ENCODE assay signal across 8 cellular contexts in the genomic region with DNA sequence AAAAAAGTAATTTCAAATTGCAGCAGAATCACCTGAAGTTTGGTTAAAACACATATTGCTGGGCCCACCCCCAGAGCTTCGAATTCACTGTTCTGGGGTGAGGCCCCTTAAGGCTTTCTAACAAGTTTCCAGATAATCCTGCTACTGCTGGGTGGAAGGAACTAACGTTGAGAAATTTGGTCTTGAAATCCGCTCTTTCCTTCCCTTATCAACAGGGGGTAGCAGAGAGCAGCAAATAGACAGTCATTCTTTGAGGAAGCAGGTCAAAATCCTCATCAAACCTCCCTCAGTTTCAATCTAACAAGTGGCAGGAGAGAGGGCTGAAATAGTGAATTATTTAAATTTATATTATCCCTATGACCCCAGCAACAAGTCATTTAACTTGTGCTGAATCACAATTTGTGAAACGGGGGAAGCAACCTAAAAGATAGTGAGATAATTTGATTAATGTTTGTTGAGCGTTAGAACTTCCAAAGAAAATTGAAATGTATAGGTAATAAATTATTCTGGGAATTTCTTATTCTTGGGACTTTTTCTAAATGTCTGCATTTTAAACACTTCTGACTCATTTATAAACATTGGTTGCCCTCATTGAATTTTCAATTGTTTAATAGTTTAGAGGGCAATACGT. TPM values are rescaled to one million over a fixed set of nuclear protein-coding genes. Genes with fewer than 3 reads are reported as not detected.
DNase-seq lines count a peak whose midpoint lies in the region; ATAC-seq and TF ChIP-seq lines count a peak whose summit lies in the region.

No MANE protein-coding gene starts in this region.

- H3K4me3 Mint-ChIP-seq in HFFc6 (no peak overlapping the region), WTC11 (no peak overlapping the region)

- CTCF ChIA-PET in WTC11 (lab: Charles Lee) = interaction anchor here (0.7 to 1.4 kb wide), 3 partner anchors 31 to 89 kb away, joined by 3 read pairs; partner anchors contain the start of gene GPNMB

- peaks cover 11% of the 10 kb centered on the region for H3K4me1 Mint-ChIP-seq in HFFc6 (ENCODE audit: low read depth)
- H3K4me1 Mint-ChIP-seq in WTC11 = peaks cover 4% of the 10 kb centered on the region

- no peaks in the 10 kb centered on the region for H3K9me3 Mint-ChIP-seq in HFFc6
- no peaks in the 10 kb centered on the region for H3K9me3 Mint-ChIP-seq in WTC11

- ATAC-seq in WTC11 = peak; percentile 46

- DNase-seq in NCI-H510A treated with DMSO at 0.1 percent for 48 hours (lab: John Stamatoyannopoulos, UW) = peak; percentile 69
- DNase-seq in NCI-H510A (lab: John Stamatoyannopoulos, UW) = no peak
- DNase-seq in HFFc6 = peak; percentile 63
- DNase-seq in NCI-H2227 (lab: John Stamatoyannopoulos, UW; ENCODE audit: unreplicated experiment) = peak; percentile 64
- DNase-seq in WTC11 (ENCODE audit: low spot score) = no peak
- DNase-seq in glomerular endothelial cell (ENCODE audit: extremely low read depth, low read depth, low spot score) = peak; percentile 52
- peak; percentile 35 for DNase-seq in pulmonary artery endothelial cell (ENCODE audit: low read depth, low spot score)
- DNase-seq in activated CD4-positive, CD25-positive, alpha-beta regulatory T cell treated with anti-CD3 and anti-CD28 coated beads, Interleukin-2, amount 50 U/mL, for 72 hours = no peak

- POLR2A ChIA-PET in WTC11 (lab: Charles Lee) = interaction anchor here (0.7 kb wide), 1 partner anchor 43 kb away, joined by 4 read pairs; no protein-coding TSS in a partner anchor

- H3K36me3 Mint-ChIP-seq in HFFc6 (ENCODE audit: low read depth) (no peaks in the 10 kb centered on the region), WTC11 (no peaks in the 10 kb centered on the region)

- H3K27me3 Mint-ChIP-seq in HFFc6 (ENCODE audit: insufficient read depth) (no peaks in the 10 kb centered on the region), WTC11 (ENCODE audit: low read depth) (no peaks in the 10 kb centered on the region)

- H3K27ac Mint-ChIP-seq in HFFc6 = no peak overlapping the region
- no peak overlapping the region for H3K27ac Mint-ChIP-seq in WTC11

- TF ChIP-seq CTCF in HFFc6 (IDR thresholded peaks at IDR 0.05) (peak; percentile 85), WTC11 (IDR thresholded peaks at IDR 0.05) (peak; percentile 48; the same call in 1 of the 2 replicates)

TF ChIP-seq in WTC11, 78 proteins besides CTCF, POLR2A, EP300 and RAD21 (continues in another document):
- TF ChIP-seq, protein P1, sequence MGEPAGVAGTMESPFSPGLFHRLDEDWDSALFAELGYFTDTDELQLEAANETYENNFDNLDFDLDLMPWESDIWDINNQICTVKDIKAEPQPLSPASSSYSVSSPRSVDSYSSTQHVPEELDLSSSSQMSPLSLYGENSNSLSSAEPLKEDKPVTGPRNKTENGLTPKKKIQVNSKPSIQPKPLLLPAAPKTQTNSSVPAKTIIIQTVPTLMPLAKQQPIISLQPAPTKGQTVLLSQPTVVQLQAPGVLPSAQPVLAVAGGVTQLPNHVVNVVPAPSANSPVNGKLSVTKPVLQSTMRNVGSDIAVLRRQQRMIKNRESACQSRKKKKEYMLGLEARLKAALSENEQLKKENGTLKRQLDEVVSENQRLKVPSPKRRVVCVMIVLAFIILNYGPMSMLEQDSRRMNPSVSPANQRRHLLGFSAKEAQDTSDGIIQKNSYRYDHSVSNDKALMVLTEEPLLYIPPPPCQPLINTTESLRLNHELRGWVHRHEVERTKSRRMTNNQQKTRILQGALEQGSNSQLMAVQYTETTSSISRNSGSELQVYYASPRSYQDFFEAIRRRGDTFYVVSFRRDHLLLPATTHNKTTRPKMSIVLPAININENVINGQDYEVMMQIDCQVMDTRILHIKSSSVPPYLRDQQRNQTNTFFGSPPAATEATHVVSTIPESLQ (CRISPR knock-in tag; IDR thresholded peaks at IDR 0.05) = no peak
- no peak for TF ChIP-seq NR2C2 (CRISPR knock-in tag; IDR thresholded peaks at IDR 0.05)
- no peak for TF ChIP-seq ARID4B (CRISPR knock-in tag; IDR thresholded peaks at IDR 0.05; ENCODE audit: borderline replicate concordance)
- no peak for TF ChIP-seq ZNF317 (CRISPR knock-in tag; IDR thresholded peaks at IDR 0.05; ENCODE audit: borderline replicate concordance, low read depth)
- TF ChIP-seq ZNF423 (CRISPR knock-in tag; IDR thresholded peaks at IDR 0.05) = no peak
- TF ChIP-seq TEAD1 (CRISPR knock-in tag; IDR thresholded peaks at IDR 0.05) = no peak
- no peak for TF ChIP-seq PRRX2 (CRISPR knock-in tag; IDR thresholded peaks at IDR 0.05)
- TF ChIP-seq E2F4 (CRISPR knock-in tag; IDR thresholded peaks at IDR 0.05; ENCODE audit: borderline replicate concordance, low read depth) = no peak
- no peak for TF ChIP-seq IRF2 (CRISPR knock-in tag; IDR thresholded peaks at IDR 0.05; ENCODE audit: borderline replicate concordance, low read depth)
- TF ChIP-seq NR3C1 (CRISPR knock-in tag; conservative IDR thresholded peaks at IDR 0.05; ENCODE audit: low read depth) = no peak
- TF ChIP-seq, protein P2, sequence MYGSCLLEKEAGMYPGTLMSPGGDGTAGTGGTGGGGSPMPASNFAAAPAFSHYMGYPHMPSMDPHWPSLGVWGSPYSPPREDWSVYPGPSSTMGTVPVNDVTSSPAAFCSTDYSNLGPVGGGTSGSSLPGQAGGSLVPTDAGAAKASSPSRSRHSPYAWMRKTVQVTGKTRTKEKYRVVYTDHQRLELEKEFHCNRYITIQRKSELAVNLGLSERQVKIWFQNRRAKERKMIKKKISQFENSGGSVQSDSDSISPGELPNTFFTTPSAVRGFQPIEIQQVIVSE (CRISPR knock-in tag; IDR thresholded peaks at IDR 0.05; ENCODE audit: borderline replicate concordance) = no peak
- TF ChIP-seq NR1H2 (CRISPR knock-in tag; IDR thresholded peaks at IDR 0.05) = no peak

RNA-seq across cellular contexts. Expression of gene MALSU1, which starts 21.7 kb away (rescaled TPM):
- 10 to 100 TPM; 74.3 to 87.8 (median 79.6) TPM for total RNA-seq in HFFc6 (2021; fragmentation: NEBNext Ultra II Directional; extraction: Animal tissue kit (Norgen Biotek cat#: 25700))
- 75.2 to 81.5 TPM (median 81.4 TPM) in 3 replicates for total RNA-seq in WTC11 (2021)
- total RNA-seq in glomerular endothelial cell = 50.1 and 54.7 TPM in 2 replicates
- total RNA-seq in pulmonary artery endothelial cell = 104 and 121 TPM in 2 replicates

RNA-seq across cellular contexts. Expression of gene GPNMB, which starts 30.9 kb away (rescaled TPM):
- total RNA-seq in HFFc6 (2021; fragmentation: NEBNext Ultra II Directional; extraction: Animal tissue kit (Norgen Biotek cat#: 25700)) = 10 to 100 TPM; 19.3 to 48.8 (median 44.1) TPM
- total RNA-seq in WTC11 (2021) (0.57 to 1.7 TPM (median 1.1 TPM) in 3 replicates), glomerular endothelial cell (1.6 and 3.3 TPM in 2 replicates), pulmonary artery endothelial cell (0.35 and 0.59 TPM in 2 replicates)

Comparison
In these comparisons a context has a peak if more than half of its experiments do, and no peak if none do; other contexts are left out.
1. DNase-seq: peak in NCI-H510A treated with DMSO at 0.1 percent for 48 hours (single experiment), HFFc6 (single experiment), NCI-H2227 (single experiment), glomerular endothelial cell (single experiment) and pulmonary artery endothelial cell (single experiment); none in NCI-H510A (single experiment), WTC11 (single experiment) and activated CD4-positive, CD25-positive, alpha-beta regulatory T cell treated with anti-CD3 and anti-CD28 coated beads, Interleukin-2, amount 50 U/mL, for 72 hours (single experiment).